7 cellular contexts compared by ENCODE assay signal in genomic region chr12:6189952-6190598, GRCh38. TPM values are rescaled to one million over a fixed set of nuclear protein-coding genes. Genes with fewer than 3 reads are reported as not detected.
A peak's percentile ranks its signal among the peaks of the same experiment; 100 is the strongest.
DNase-seq lines count a peak whose midpoint lies in the region; ATAC-seq, FAIRE-seq and TF ChIP-seq lines count a peak whose summit lies in the region.
"Not testable (repeated sequence)": the region's sequence is repeated elsewhere in the genome, so short reads cannot be mapped to it uniquely, and the experiment has no call there.

No MANE protein-coding gene starts in this region.

- H3K27me3 ChIP-seq in CD8-positive, alpha-beta T cell (ENCODE audit: insufficient read depth, low read length); HCT116 (ENCODE audit: insufficient read depth, low read length); neuronal stem cell (ENCODE audit: control insufficient read depth in 3 of 3, insufficient read depth in 3 of 3, low read depth in 1 of 3, low read length in 3 of 3): not testable (repeated sequence)
- H3K27me3 ChIP-seq in K562 (ENCODE audit: control insufficient read depth in 2 of 2, insufficient read depth in 2 of 2, low read length in 2 of 2): peaks cover 7 to 25% of the 10 kb centered on the region in 2 experiments; a peak in 4 of 5 replicates

- not testable (repeated sequence) for H3K4ac ChIP-seq in neuronal stem cell (ENCODE audit: low read length)

- RAD21 ChIA-PET in HCT116 (lab: Charles Lee; ENCODE audit: low non-redundant PET in 1 of 2, low total read pairs in 2 of 2, uncharacterized antibody in 2 of 2, unreplicated experiment in 2 of 2): not testable (repeated sequence)

- H3K4me3 Mint-ChIP-seq in CD8-positive, alpha-beta T cell: peak overlapping the region; percentile 43
- H3K4me3 Mint-ChIP-seq in activated CD8-positive, alpha-beta T cell treated with anti-CD3 and anti-CD28 coated beads for 36 hours: not testable (repeated sequence)
- H3K4me3 Mint-ChIP-seq in immature natural killer cell: peak overlapping the region in 4 of 5 donors; percentile 9 to 49 (median 35)

- POLR2A ChIA-PET in CD8-positive, alpha-beta T cell (lab: Charles Lee): interaction anchor here (1.7 kb wide), 1 partner anchor 11 kb away, joined by 4 read pairs; no protein-coding TSS in a partner anchor
- POLR2A ChIA-PET in HCT116 (lab: Charles Lee): interaction anchor here (1.0 to 1.2 kb wide), 2 partner anchors 57 to 94 kb away, joined by 3 read pairs; no protein-coding TSS in a partner anchor
- POLR2A ChIA-PET in activated CD8-positive, alpha-beta T cell treated with anti-CD3 and anti-CD28 coated beads for 36 hours (lab: Charles Lee): interaction anchor here (0.7 to 1.1 kb wide), 2 partner anchors 83 to 106 kb away, joined by 3 to 4 read pairs; no protein-coding TSS in a partner anchor
- POLR2A ChIA-PET in K562 (lab: Yijun Ruan, JAX): interaction anchor here (0.7 kb wide), 1 partner anchor 17 kb away, joined by 3 read pairs; no protein-coding TSS in a partner anchor

- H3K9me1 ChIP-seq in K562 (ENCODE audit: control insufficient read depth, insufficient read depth, low read length): not testable (repeated sequence)

- H3K23ac ChIP-seq in neuronal stem cell (ENCODE audit: low read depth, low read length, poor library complexity): not testable (repeated sequence)

- H3K9me3 ChIP-seq in CD8-positive, alpha-beta T cell (ENCODE audit: low read length); HCT116 (ENCODE audit: control insufficient read depth in 1 of 2, insufficient read depth in 1 of 2, low read depth in 1 of 2, low read length in 2 of 2); K562 (replicated peaks; ENCODE audit: control insufficient read depth, insufficient read depth, low read depth, low read length); neuronal stem cell (replicated peaks in 1 of 2; ENCODE audit: control insufficient read depth in 2 of 2, insufficient read depth in 1 of 2, low read depth in 1 of 2, low read length in 2 of 2): not testable (repeated sequence)

- not testable (repeated sequence) for ATAC-seq in CD8-positive, alpha-beta T cell; HCT116; activated CD8-positive, alpha-beta T cell treated with anti-CD3 and anti-CD28 coated beads for 36 hours; K562

- peaks cover 22% of the 10 kb centered on the region for H3K4me1 Mint-ChIP-seq in CD8-positive, alpha-beta T cell (ENCODE audit: low read depth)
- H3K4me1 Mint-ChIP-seq in activated CD8-positive, alpha-beta T cell treated with anti-CD3 and anti-CD28 coated beads for 36 hours (ENCODE audit: low read depth): peaks cover 15% of the 10 kb centered on the region
- H3K4me1 Mint-ChIP-seq in immature natural killer cell: not testable (repeated sequence)

- not testable (repeated sequence) for H4K20me1 ChIP-seq in HCT116 (ENCODE audit: insufficient read depth); K562 (replicated peaks; ENCODE audit: control insufficient read depth, insufficient read depth, low read length)

- H2AK5ac ChIP-seq in neuronal stem cell (ENCODE audit: low read depth, low read length): not testable (repeated sequence)

- peak overlapping the region; percentile 8; the same call in 1 of the 2 replicates for H3K27ac ChIP-seq in 22Rv1
- not testable (repeated sequence) for H3K27ac ChIP-seq in CD8-positive, alpha-beta T cell (ENCODE audit: low read depth, low read length); HCT116 (ENCODE audit: low read depth, low read length); K562 (ENCODE audit: extremely low read depth, low read depth, low read length); neuronal stem cell (replicated peaks; ENCODE audit: low read length)

- FAIRE-seq in K562 (lab: Jason Lieb, UNC): not testable (repeated sequence)

- H3K14ac ChIP-seq in neuronal stem cell (ENCODE audit: low read length): not testable (repeated sequence)

- H3K36me3 Mint-ChIP-seq in CD8-positive, alpha-beta T cell; activated CD8-positive, alpha-beta T cell treated with anti-CD3 and anti-CD28 coated beads for 36 hours (ENCODE audit: low read depth); immature natural killer cell: not testable (repeated sequence)

- WGBS in K562 (ENCODE audit: insufficient coverage, low coverage, missing lambda C conversion rate): 27% methylated on average over 18 of the region's 20 CpGs
- no CpG with 5 or more reads among the region's 20 CpGs for WGBS in neuronal stem cell (ENCODE audit: extremely low coverage in 2 of 2, insufficient read length in 2 of 2, insufficient replicate concordance in 1 of 2), 2 donors

- not testable (repeated sequence) for H3K4me2 ChIP-seq in HCT116 (ENCODE audit: low read length); K562 (ENCODE audit: insufficient read depth, low read length); neuronal stem cell (ENCODE audit: insufficient read depth, low read length, poor library complexity, severe bottlenecking)

- not testable (repeated sequence) for H4K8ac ChIP-seq in neuronal stem cell (ENCODE audit: low read depth, low read length)

- H3K9me3 Mint-ChIP-seq in CD8-positive, alpha-beta T cell; activated CD8-positive, alpha-beta T cell treated with anti-CD3 and anti-CD28 coated beads for 36 hours; immature natural killer cell: not testable (repeated sequence)

- H3K9me2 ChIP-seq in HCT116 (ENCODE audit: insufficient read depth): not testable (repeated sequence)

- not testable (repeated sequence) for H3K79me1 ChIP-seq in neuronal stem cell (ENCODE audit: low read depth, low read length)

- TSS peak; percentile 52 for BruUV-seq in HCT116 (replicated peaks; lab: Mats Ljungman, UMichigan)
- TSS peak; percentile 99 for BruUV-seq in K562 (replicated peaks; lab: Mats Ljungman, UMichigan)

- not testable (repeated sequence) for TF ChIP-seq RAD21 in HCT116 (IDR thresholded peaks at IDR 0.05; ENCODE audit: low read depth); K562 (CRISPR knock-in tag; conservative IDR thresholded peaks at IDR 0.05 in 1 of 2, IDR thresholded peaks at IDR 0.05 in 1 of 2)

- TF ChIP-seq POLR2A in HCT116 (IDR thresholded peaks at IDR 0.05; ENCODE audit: borderline replicate concordance, extremely low read depth, insufficient read depth, insufficient read length): peak; percentile 72
- TF ChIP-seq POLR2A in K562 (conservative IDR thresholded peaks at IDR 0.05): peak; percentile 82

- not testable (repeated sequence) for H3K36me3 ChIP-seq in CD8-positive, alpha-beta T cell (ENCODE audit: insufficient read depth, low read length); HCT116 (ENCODE audit: control insufficient read depth in 1 of 2, insufficient read depth in 2 of 2, low read length in 2 of 2); K562 (ENCODE audit: control insufficient read depth, insufficient read depth, low read length); neuronal stem cell (replicated peaks in 1 of 2; ENCODE audit: control insufficient read depth in 2 of 2, insufficient read depth in 2 of 2, low read length in 2 of 2)

- peaks cover 20% of the 10 kb centered on the region for H3K4me1 ChIP-seq in CD8-positive, alpha-beta T cell (ENCODE audit: insufficient read depth, low read length)
- H3K4me1 ChIP-seq in HCT116 (ENCODE audit: control insufficient read depth in 1 of 2, insufficient read depth in 2 of 2, low read length in 2 of 2); K562 (replicated peaks in 1 of 2; ENCODE audit: control insufficient read depth in 2 of 2, insufficient read depth in 2 of 2, low read length in 2 of 2); neuronal stem cell (ENCODE audit: control insufficient read depth in 2 of 2, insufficient read depth in 1 of 2, low read depth in 1 of 2, low read length in 2 of 2): not testable (repeated sequence)

- H3K4me3 ChIP-seq in CD8-positive, alpha-beta T cell (ENCODE audit: low read depth, low read length); HCT116 (replicated peaks in 1 of 2; ENCODE audit: low read depth in 1 of 2, low read length in 2 of 2); K562; neuronal stem cell (ENCODE audit: low read length in 2 of 2): not testable (repeated sequence)

- not testable (repeated sequence) for H2BK120ac ChIP-seq in neuronal stem cell (ENCODE audit: low read depth, low read length)

- not testable (repeated sequence) for H2BK15ac ChIP-seq in neuronal stem cell (ENCODE audit: low read length)

- H4K91ac ChIP-seq in neuronal stem cell (ENCODE audit: low read depth, low read length, poor library complexity): not testable (repeated sequence)

- not testable (repeated sequence) for TF ChIP-seq CTCF in 22Rv1 (IDR thresholded peaks at IDR 0.05); CD8-positive, alpha-beta T cell (IDR thresholded peaks at IDR 0.05); HCT116 (IDR thresholded peaks at IDR 0.05 in 2 of 3, conservative IDR thresholded peaks at IDR 0.05 in 1 of 3; ENCODE audit: borderline replicate concordance in 1 of 3, insufficient read depth in 1 of 3, low read depth in 2 of 3, low read length in 2 of 3); activated CD8-positive, alpha-beta T cell treated with anti-CD3 and anti-CD28 coated beads for 36 hours (IDR thresholded peaks at IDR 0.05); K562 (IDR thresholded peaks at IDR 0.05 in 2 of 3, conservative IDR thresholded peaks at IDR 0.05 in 1 of 3; ENCODE audit: insufficient read depth in 2 of 3, low read depth in 1 of 3, low read length in 3 of 3)

- not testable (repeated sequence) for H3K18ac ChIP-seq in neuronal stem cell (ENCODE audit: low read length)

- not testable (repeated sequence) for H2BK12ac ChIP-seq in neuronal stem cell (ENCODE audit: low read length)

- DNase-seq in CD8-positive, alpha-beta T cell; HCT116 (ENCODE audit: low read depth, low spot score); K562 (ENCODE audit: extremely low read depth in 1 of 4, low spot score in 3 of 4); immature natural killer cell; neuronal stem cell (ENCODE audit: low spot score): not testable (repeated sequence)
- peak; percentile 38 for DNase-seq in activated CD8-positive, alpha-beta T cell treated with anti-CD3 and anti-CD28 coated beads for 36 hours

- not testable (repeated sequence) for H3K9ac ChIP-seq in HCT116 (ENCODE audit: low read length); K562 (ENCODE audit: insufficient read depth in 1 of 2, low read depth in 2 of 2, low read length in 2 of 2); neuronal stem cell (ENCODE audit: low read depth, low read length, poor library complexity)

- in situ Hi-C loops in K562 (cut with MboI): loop anchor here (10.0 kb wide), 1 partner anchor 125 kb away; no protein-coding TSS in a partner anchor

- not testable (repeated sequence) for H3K27ac Mint-ChIP-seq in CD8-positive, alpha-beta T cell; activated CD8-positive, alpha-beta T cell treated with anti-CD3 and anti-CD28 coated beads for 36 hours; immature natural killer cell

- H3K79me2 ChIP-seq in HCT116 (ENCODE audit: insufficient read depth, low read length); K562 (ENCODE audit: control insufficient read depth, insufficient read depth, low read length): not testable (repeated sequence)

- CTCF ChIA-PET in CD8-positive, alpha-beta T cell (lab: Charles Lee): interaction anchor here (0.6 to 1.5 kb wide), 4 partner anchors 8 to 95 kb away, joined by 3 to 5 read pairs (median 3); partner anchors contain the start of gene CD9
- CTCF ChIA-PET in HCT116 (lab: Charles Lee); K562 (lab: Yijun Ruan, JAX; ENCODE audit: low intra/inter-chr PET ratio): not testable (repeated sequence)
- CTCF ChIA-PET in activated CD8-positive, alpha-beta T cell treated with anti-CD3 and anti-CD28 coated beads for 36 hours (lab: Charles Lee): interaction anchor here (1.0 to 3.3 kb wide), 3 partner anchors 88 to 126 kb away, joined by 3 to 15 read pairs (median 9); no protein-coding TSS in a partner anchor

- not testable (repeated sequence) for TF ChIP-seq EP300 in K562 (IDR thresholded peaks at IDR 0.05; ENCODE audit: low read length)

- H3K27me3 Mint-ChIP-seq in CD8-positive, alpha-beta T cell (ENCODE audit: low read depth); activated CD8-positive, alpha-beta T cell treated with anti-CD3 and anti-CD28 coated beads for 36 hours: not testable (repeated sequence)
- peaks cover 3 to 27% (median 12%) of the 10 kb centered on the region in 3 donors for H3K27me3 Mint-ChIP-seq in immature natural killer cell (ENCODE audit: low read depth in 3 of 3)

- H2AFZ ChIP-seq in HCT116 (ENCODE audit: low read depth, low read length, poor library complexity, severe bottlenecking); K562 (ENCODE audit: low read depth, low read length): not testable (repeated sequence)
- peak overlapping the region; percentile 49 for H2AFZ ChIP-seq in neuronal stem cell (ENCODE audit: low read length)

- H2BK5ac ChIP-seq in neuronal stem cell (ENCODE audit: low read length): not testable (repeated sequence)

- intact Hi-C loops in CD8-positive, alpha-beta T cell (cut with DNase I, micrococcal nuclease); HCT116 (cut with micrococcal nuclease); activated CD8-positive, alpha-beta T cell treated with anti-CD3 and anti-CD28 coated beads for 36 hours (cut with micrococcal nuclease); K562 (cut with micrococcal nuclease): not testable (repeated sequence)

RNA-seq across cellular contexts. Expression of gene CD9, which starts 10.1 kb away (rescaled TPM):
- 1 to 10 TPM; 1.3 to 1.8 TPM for total RNA-seq in CD8-positive, alpha-beta T cell
- total RNA-seq in HCT116 (2021; ENCODE audit: unreplicated experiment) (182 TPM), K562 (2014; rRNA removed) (0.41 and 0.45 TPM in 2 replicates), K562 (2014; rRNA removed; fragmentation: Illumina TruSeq; extraction: Trizol) (0.29 and 0.62 TPM in 2 replicates), K562 (2015; rRNA removed; fragmentation: Illumina TruSeq; extraction: Trizol) (0.41 and 0.43 TPM in 2 replicates), K562 (2021) (1.2 and 2.0 TPM in 2 replicates)
- 246 and 260 TPM in 2 replicates for polyA plus RNA-seq in HCT116 (2012)
- total RNA-seq in activated CD8-positive, alpha-beta T cell treated with anti-CD3 and anti-CD28 coated beads for 36 hours: 1 to 10 TPM; 9.1 to 9.2 TPM
- total RNA-seq in K562 (2011; cell fraction: chromatin; rRNA removed; ENCODE audit: low replicate concordance): 1.1 and 6.1 TPM in 2 replicates
- 2.9 and 5.0 TPM in 2 replicates for total RNA-seq in K562 (2011; cell fraction: nucleolus; rRNA removed)
- total RNA-seq in K562 (2011; cell fraction: nucleoplasm; rRNA removed): 2.5 and 2.7 TPM in 2 replicates
- polyA plus RNA-seq in K562 (2011; rRNA removed) (5.6 and 11.9 TPM in 2 replicates), K562 (2014; fragmentation: Illumina TruSeq; extraction: Trizol) (0.42 and 0.65 TPM in 2 replicates), K562 (2014; fragmentation: Nextera tagmentation; extraction: Ambion mirVana) (under 1 TPM; 0.59 to 0.74 TPM), K562 (2014; rRNA removed) (0.49 and 1.2 TPM in 2 replicates), immature natural killer cell (1 to 10 TPM; 2.1 to 9.8 (median 5.1) TPM)
- polyA plus RNA-seq in K562 (2011; cell fraction: cytosol; rRNA removed): 5.8 and 12.8 TPM in 2 replicates
- polyA plus RNA-seq in K562 (2011; cell fraction: nucleus; rRNA removed): 3.2 and 8.1 TPM in 2 replicates
- polyA plus RNA-seq in K562 (2012): 1.2 and 1.3 TPM in 2 replicates
- polyA minus RNA-seq in K562 (2011; rRNA and poly(A)+ RNA removed): 6.0 and 10.7 TPM in 2 replicates
- polyA minus RNA-seq in K562 (2011; cell fraction: cytosol; rRNA and poly(A)+ RNA removed): 2.6 and 6.0 TPM in 2 replicates
- 2.2 and 4.1 TPM in 2 replicates for polyA minus RNA-seq in K562 (2011; cell fraction: nucleus; rRNA and poly(A)+ RNA removed)
- polyA plus RNA-seq in neuronal stem cell (2013, experiment 1 of 2): 6.3 TPM
- polyA plus RNA-seq in neuronal stem cell (2013, experiment 2 of 2): 6.4 TPM

Comparison
In these comparisons a context has a peak if more than half of its experiments do, and no peak if none do; other contexts are left out.
1. RNA of gene CD9, which starts 10.1 kb away (total RNA-seq): 182 TPM in HCT116 (single experiment); 9.1 to 9.2 TPM in activated CD8-positive, alpha-beta T cell treated with anti-CD3 and anti-CD28 coated beads for 36 hours, 1.3 to 1.8 TPM in CD8-positive, alpha-beta T cell and 0.29 to 6.1 TPM in K562; every median in the first group is over 10 times any median in the second.